17 cellular contexts compared by ENCODE assay signal in the genomic region with DNA sequence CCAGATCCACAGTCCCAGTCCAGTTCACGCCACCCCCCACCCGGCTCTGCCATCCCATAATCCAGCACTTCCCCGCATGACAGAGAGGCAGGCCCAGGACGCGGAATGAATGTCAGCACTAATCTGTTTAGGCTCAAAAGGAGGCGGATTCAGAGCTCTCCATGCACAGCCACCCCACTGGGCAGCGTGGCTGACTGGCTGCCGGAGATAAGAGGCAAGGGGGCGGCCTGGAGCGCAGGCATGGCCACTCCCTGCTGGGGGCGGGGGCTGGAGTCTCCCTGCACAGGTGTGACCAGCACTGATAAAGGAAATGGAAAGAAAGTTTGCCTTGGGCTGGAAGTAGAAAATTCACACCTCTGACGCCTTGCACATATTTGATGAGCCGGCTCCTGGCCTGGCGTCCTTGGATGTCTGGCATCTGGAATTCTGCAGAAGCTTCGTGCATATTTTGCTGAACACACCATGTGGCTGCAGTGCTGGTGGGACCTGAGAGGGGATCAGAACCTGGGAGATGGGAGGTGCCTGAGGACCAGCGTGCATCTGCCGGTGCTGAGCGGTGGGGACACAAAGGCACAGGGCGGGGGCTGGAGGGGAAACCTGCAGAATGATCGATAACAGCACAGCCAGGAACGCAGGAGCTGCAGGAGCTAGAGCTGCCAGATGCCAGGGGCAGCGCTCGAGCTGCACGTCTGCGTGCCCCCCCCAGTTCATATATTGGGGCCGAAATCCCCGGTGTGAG.
DNase-seq lines count a peak whose midpoint lies in the region; ATAC-seq and TF ChIP-seq lines count a peak whose summit lies in the region.
"Had no signal": no experiment of that assay in that cellular context is flagged by ENCODE, and none has a peak within 500 bp of the region (broad histone marks: within the 10 kb centered on the region; RNA-seq: fewer than 3 reads in every experiment).

No MANE protein-coding gene starts in this region.

- POLR2A ChIA-PET in activated CD8-positive, alpha-beta T cell treated with anti-CD3 and anti-CD28 coated beads for 36 hours (lab: Charles Lee): no interaction called here

- H3K9me3 ChIP-seq in cardiac muscle cell (ENCODE audit: low read depth): no peaks in the 10 kb centered on the region
- no peaks in the 10 kb centered on the region for H3K9me3 ChIP-seq in body of pancreas
- no peaks in the 10 kb centered on the region for H3K9me3 ChIP-seq in prostate gland
- H3K9me3 ChIP-seq: mucosa of descending colon, upper lobe of left lung had no signal

- H3K27ac ChIP-seq in cardiac muscle cell: peak overlapping the region; percentile 20
- H3K27ac ChIP-seq in body of pancreas: no peak overlapping the region
- H3K27ac ChIP-seq in mesendoderm (ENCODE audit: low read depth, low read length): no peak overlapping the region
- H3K27ac ChIP-seq in prostate gland: no peak overlapping the region
- H3K27ac ChIP-seq: foreskin keratinocyte, skin epidermis, upper lobe of left lung had no signal

- TF ChIP-seq POLR2A in body of pancreas (IDR thresholded peaks at IDR 0.05) (no peak), prostate gland (IDR thresholded peaks at IDR 0.05) (no peak)

- no peaks in the 10 kb centered on the region for H3K9me3 Mint-ChIP-seq in activated CD8-positive, alpha-beta T cell treated with anti-CD3 and anti-CD28 coated beads for 36 hours

- H3K4me1 Mint-ChIP-seq in activated CD8-positive, alpha-beta T cell treated with anti-CD3 and anti-CD28 coated beads for 36 hours (ENCODE audit: low read depth): no peaks in the 10 kb centered on the region
- H3K4me1 Mint-ChIP-seq: stimulated activated memory B cell treated with anti-CD40 and anti-IgM and Interleukin-4, amounts not matched to agents 10 μg/mL and 1 μg/mL and 100 μg/mL, for 72 hours had no signal

- no peak overlapping the region for H3K9ac ChIP-seq in mesendoderm (ENCODE audit: low read length)

- no peak overlapping the region for H3K23ac ChIP-seq in mesendoderm (ENCODE audit: low read length)

- no peaks in the 10 kb centered on the region for H3K36me3 ChIP-seq in cardiac muscle cell
- no peaks in the 10 kb centered on the region for H3K36me3 ChIP-seq in body of pancreas (replicated peaks in 1 of 2; ENCODE audit: insufficient read depth in 1 of 2, low read depth in 2 of 2)
- no peaks in the 10 kb centered on the region for H3K36me3 ChIP-seq in mesendoderm (ENCODE audit: control insufficient read depth, insufficient read depth, low read length)
- H3K36me3 ChIP-seq in prostate gland: no peaks in the 10 kb centered on the region
- H3K36me3 ChIP-seq: upper lobe of left lung had no signal

- H3K4me1 ChIP-seq in cardiac muscle cell (ENCODE audit: low read depth): peaks cover 8% of the 10 kb centered on the region
- H3K4me1 ChIP-seq in body of pancreas: peaks cover 13% of the 10 kb centered on the region
- H3K4me1 ChIP-seq in mesendoderm (ENCODE audit: control insufficient read depth, low read depth, low read length): peaks cover 13% of the 10 kb centered on the region
- H3K4me1 ChIP-seq in prostate gland (replicated peaks): no peaks in the 10 kb centered on the region
- H3K4me1 ChIP-seq: foreskin keratinocyte, upper lobe of left lung had no signal

- peak; percentile 1 to 84 for DNase-seq in cardiac muscle cell (ENCODE audit: low read depth in 1 of 2, low spot score in 1 of 2)
- no peak for DNase-seq in Right ventricle myocardium superior
- peak; percentile 54 to 83 (median 65) for DNase-seq in body of pancreas
- DNase-seq in mesendoderm: peak; percentile 95
- DNase-seq in hippocampal formation (lab: John Stamatoyannopoulos, UW): no peak
- no peak for DNase-seq in prostate gland (ENCODE audit: low spot score)
- DNase-seq in activated CD8-positive, alpha-beta T cell treated with anti-CD3 and anti-CD28 coated beads for 36 hours: no peak
- DNase-seq in globus pallidus (ENCODE audit: low spot score): no peak
- DNase-seq: activated CD8-positive, alpha-beta T cell treated with anti-CD3 and anti-CD28 coated beads, Interleukin-2, amount 10 ng/mL, durations not matched to agents 7 days and 5 days; foreskin keratinocyte; KG1; mucosa of descending colon; NCI-H1105; NCI-H446 treated with DMSO at 0.1 percent for 48 hours; upper lobe of left lung had no signal

- no peak overlapping the region for H4K8ac ChIP-seq in mesendoderm (ENCODE audit: low read depth, low read length)

- H2BK15ac ChIP-seq in mesendoderm (replicated peaks; ENCODE audit: low read depth): no peak overlapping the region

- no peak overlapping the region for H3K4ac ChIP-seq in mesendoderm (ENCODE audit: low read depth, low read length)

- intact Hi-C loops in Right ventricle myocardium superior (cut with DNase I) (no loop called here), body of pancreas (cut with DNase I) (no loop called here), prostate gland (cut with DNase I) (no loop called here)
- intact Hi-C loops in activated CD8-positive, alpha-beta T cell treated with anti-CD3 and anti-CD28 coated beads for 36 hours (cut with micrococcal nuclease): no loop called here

- WGBS in body of pancreas, 2 donors: 24 to 43% methylated on average over 16 to 27 of the region's 27 CpGs
- WGBS in mesendoderm (ENCODE audit: extremely low coverage, insufficient coverage, low lambda C conversion rate): no CpG with 5 or more reads among the region's 27 CpGs
- WGBS in prostate gland: 61% methylated on average over 26 of the region's 27 CpGs

- H3K4me2 ChIP-seq in mesendoderm (ENCODE audit: low read length): no peak overlapping the region

- H2AK5ac ChIP-seq in mesendoderm (ENCODE audit: low read length): no peak overlapping the region

- TF ChIP-seq CTCF in cardiac muscle cell (IDR thresholded peaks at IDR 0.05; ENCODE audit: low read depth, low read length): no peak
- TF ChIP-seq CTCF in body of pancreas (IDR thresholded peaks at IDR 0.05): no peak
- no peak for TF ChIP-seq CTCF in prostate gland (IDR thresholded peaks at IDR 0.05)
- no peak for TF ChIP-seq CTCF in activated CD8-positive, alpha-beta T cell treated with anti-CD3 and anti-CD28 coated beads for 36 hours (IDR thresholded peaks at IDR 0.05)

- H3K4me3 Mint-ChIP-seq in activated CD8-positive, alpha-beta T cell treated with anti-CD3 and anti-CD28 coated beads for 36 hours: no peak overlapping the region
- H3K4me3 Mint-ChIP-seq: activated CD8-positive, alpha-beta T cell treated with anti-CD3 and anti-CD28 coated beads, Interleukin-2, amount 10 ng/mL, durations not matched to agents 7 days and 5 days; stimulated activated memory B cell treated with anti-CD40 and anti-IgM and Interleukin-4, amounts not matched to agents 10 μg/mL and 1 μg/mL and 100 μg/mL, for 72 hours had no signal

- H3K27ac Mint-ChIP-seq in activated CD8-positive, alpha-beta T cell treated with anti-CD3 and anti-CD28 coated beads for 36 hours: no peak overlapping the region
- H3K27ac Mint-ChIP-seq: activated CD8-positive, alpha-beta T cell treated with anti-CD3 and anti-CD28 coated beads, Interleukin-2, amount 10 ng/mL, durations not matched to agents 7 days and 5 days; stimulated activated memory B cell treated with anti-CD40 and anti-IgM and Interleukin-4, amounts not matched to agents 10 μg/mL and 1 μg/mL and 100 μg/mL, for 72 hours had no signal

- H3K18ac ChIP-seq in mesendoderm (ENCODE audit: low read length): no peak overlapping the region

- no peak overlapping the region for H3K4me3 ChIP-seq in cardiac muscle cell
- no peak overlapping the region for H3K4me3 ChIP-seq in body of pancreas
- H3K4me3 ChIP-seq in mesendoderm (ENCODE audit: low read length): no peak overlapping the region
- H3K4me3 ChIP-seq in prostate gland: no peak overlapping the region
- H3K4me3 ChIP-seq: mucosa of descending colon, skin epidermis, upper lobe of left lung had no signal

- no peak overlapping the region for H4K5ac ChIP-seq in mesendoderm (ENCODE audit: low read length)

- no peak overlapping the region for H3K56ac ChIP-seq in mesendoderm (ENCODE audit: low read length)

- no peaks in the 10 kb centered on the region for H3K36me3 Mint-ChIP-seq in activated CD8-positive, alpha-beta T cell treated with anti-CD3 and anti-CD28 coated beads for 36 hours (ENCODE audit: low read depth)
- H3K36me3 Mint-ChIP-seq: stimulated activated memory B cell treated with anti-CD40 and anti-IgM and Interleukin-4, amounts not matched to agents 10 μg/mL and 1 μg/mL and 100 μg/mL, for 72 hours had no signal

- no peaks in the 10 kb centered on the region for H3K79me2 ChIP-seq in mesendoderm (ENCODE audit: control insufficient read depth, insufficient read depth, low read length)

- H3K27me3 Mint-ChIP-seq in activated CD8-positive, alpha-beta T cell treated with anti-CD3 and anti-CD28 coated beads for 36 hours: peaks cover 7% of the 10 kb centered on the region

- ATAC-seq in Right ventricle myocardium superior (ENCODE audit: poor library complexity): no peak
- ATAC-seq in body of pancreas: peak; percentile 75
- no peak for ATAC-seq in activated CD8-positive, alpha-beta T cell treated with anti-CD3 and anti-CD28 coated beads for 36 hours
- ATAC-seq: activated CD8-positive, alpha-beta T cell treated with anti-CD3 and anti-CD28 coated beads, Interleukin-2, amount 10 ng/mL, durations not matched to agents 7 days and 5 days; foreskin keratinocyte; mucosa of descending colon; stimulated activated memory B cell treated with anti-CD40 and anti-IgM and Interleukin-4, amounts not matched to agents 10 μg/mL and 1 μg/mL and 100 μg/mL, for 72 hours had no signal

- H2BK5ac ChIP-seq in mesendoderm (ENCODE audit: low read length): no peak overlapping the region

- no peaks in the 10 kb centered on the region for H3K79me1 ChIP-seq in mesendoderm (ENCODE audit: low read length)

- CTCF ChIA-PET in activated CD8-positive, alpha-beta T cell treated with anti-CD3 and anti-CD28 coated beads for 36 hours (lab: Charles Lee): no interaction called here

- H3K27me3 ChIP-seq in cardiac muscle cell (no peaks in the 10 kb centered on the region), body of pancreas (no peaks in the 10 kb centered on the region), mesendoderm (ENCODE audit: insufficient read depth, low read length, poor library complexity) (no peaks in the 10 kb centered on the region), prostate gland (replicated peaks; ENCODE audit: insufficient read depth) (no peaks in the 10 kb centered on the region)
- H3K27me3 ChIP-seq: foreskin keratinocyte, upper lobe of left lung had no signal

- no peak overlapping the region for H2BK120ac ChIP-seq in mesendoderm (ENCODE audit: low read depth, low read length)

Comparison
In these comparisons a context has a peak if more than half of its experiments do, and no peak if none do; other contexts are left out.
1. DNase-seq: peak in cardiac muscle cell (2 of 2), body of pancreas (4 of 4) and mesendoderm (single experiment); none in Right ventricle myocardium superior (single experiment), hippocampal formation (0 of 2), prostate gland (single experiment), activated CD8-positive, alpha-beta T cell treated with anti-CD3 and anti-CD28 coated beads for 36 hours (single experiment) and globus pallidus (single experiment).